18 cellular contexts compared by ENCODE assay signal in genomic region chr4:168648929-168649328, GRCh38.
DNase-seq lines count a peak whose midpoint lies in the region; ATAC-seq, FAIRE-seq and TF ChIP-seq lines count a peak whose summit lies in the region.
"Had no signal": no experiment of that assay in that cellular context is flagged by ENCODE, and none has a peak within 500 bp of the region (broad histone marks: within the 10 kb centered on the region; RNA-seq: fewer than 3 reads in every experiment).

No MANE protein-coding gene starts in this region.

- no peak overlapping the region for H2BK20ac ChIP-seq in IMR-90 (ENCODE audit: low read depth, low read length)

- no peaks in the 10 kb centered on the region for H3K9me3 Mint-ChIP-seq in brain
- no peaks in the 10 kb centered on the region for H3K9me3 Mint-ChIP-seq in glutamatergic neuron (ENCODE audit: unreplicated experiment)
- H3K9me3 Mint-ChIP-seq: activated T-cell treated with anti-CD3 and anti-CD28 coated beads, Interleukin-2, amount 50 U/mL, for 72 hours; effector memory CD8-positive, alpha-beta T cell; T-cell had no signal

- H3K4me3 ChIP-seq in A549 (no peak overlapping the region), IMR-90 (ENCODE audit: insufficient read depth, low read depth, low read length) (no peak overlapping the region), ascending aorta (no peak overlapping the region)
- H3K4me3 ChIP-seq: adrenal gland, hepatocyte, tibial artery had no signal

- H3K4me3 Mint-ChIP-seq in brain (peak overlapping the region in 1 of 5 experiments; percentile 5), glutamatergic neuron (ENCODE audit: unreplicated experiment) (no peak overlapping the region)
- H3K4me3 Mint-ChIP-seq: activated T-cell treated with anti-CD3 and anti-CD28 coated beads, Interleukin-2, amount 50 U/mL, for 72 hours; effector memory CD8-positive, alpha-beta T cell; T-cell had no signal

- H3K56ac ChIP-seq in IMR-90 (ENCODE audit: extremely low read depth, insufficient read depth, low read length) = no peak overlapping the region

- TF ChIP-seq POLR2A in A549 (IDR thresholded peaks at IDR 0.05; ENCODE audit: low read length) (no peak), IMR-90 (IDR thresholded peaks at IDR 0.05; ENCODE audit: low read depth, low read length) (no peak)

- no peaks in the 10 kb centered on the region for H3K36me3 Mint-ChIP-seq in brain
- H3K36me3 Mint-ChIP-seq in glutamatergic neuron (ENCODE audit: unreplicated experiment) = no peaks in the 10 kb centered on the region
- H3K36me3 Mint-ChIP-seq: T-cell had no signal

- no peak overlapping the region for H2AFZ ChIP-seq in IMR-90 (replicated peaks; ENCODE audit: low read length, poor library complexity)
- H2AFZ ChIP-seq: hepatocyte had no signal

- H3K27ac ChIP-seq in A549 (peak overlapping the region; percentile 1 to 56; a peak in 4 of 6 replicates), IMR-90 (ENCODE audit: insufficient read depth, low read length) (no peak overlapping the region), ascending aorta (no peak overlapping the region)
- H3K27ac ChIP-seq: adrenal gland, hepatocyte, neutrophil, tibial artery had no signal

- H4K91ac ChIP-seq in IMR-90 (ENCODE audit: insufficient read depth, low read depth, low read length) = no peak overlapping the region

- ATAC-seq in A549 (peak; percentile 84 to 85), IMR-90 (ENCODE audit: low read depth) (peak; percentile 62; the same call in 1 of the 2 replicates), GM19467 (IDR thresholded peaks at IDR 0.05; ENCODE audit: unreplicated experiment) (no peak)
- ATAC-seq: activated T-cell treated with anti-CD3 and anti-CD28 coated beads, Interleukin-2, amount 50 U/mL, for 72 hours; effector memory CD8-positive, alpha-beta T cell; T-cell had no signal

- no peak overlapping the region; the same call in 1 of the 2 replicates for H3K18ac ChIP-seq in IMR-90 (ENCODE audit: low read depth, low read length)

- H3K4me1 ChIP-seq in A549 (peaks cover 70% of the 10 kb centered on the region), IMR-90 (ENCODE audit: control insufficient read depth, insufficient read depth, low read length) (no peaks in the 10 kb centered on the region), ascending aorta (peaks cover 0 to 5% of the 10 kb centered on the region in 2 donors)
- H3K4me1 ChIP-seq: adrenal gland had no signal

- H4K20me1 ChIP-seq in IMR-90 (ENCODE audit: insufficient read depth, low read length) = no peaks in the 10 kb centered on the region

- H3K4ac ChIP-seq in IMR-90 (ENCODE audit: low read depth, low read length) = no peak overlapping the region

- H2BK120ac ChIP-seq in IMR-90 (ENCODE audit: low read depth, low read length) = no peak overlapping the region

- CTCF ChIA-PET in A549 (lab: Yijun Ruan, JAX) = interaction anchor here (1.3 to 1.9 kb wide), 2 partner anchors 54 to 63 kb away, joined by 3 to 4 read pairs; no protein-coding TSS in a partner anchor
- CTCF ChIA-PET in IMR-90 (lab: Yijun Ruan, JAX) = no interaction called here

- no TSS peak for BruUV-seq in IMR-90 (replicated peaks; lab: Mats Ljungman, UMichigan)

- H4K8ac ChIP-seq in IMR-90 (ENCODE audit: low read depth in 2 of 2, low read length in 2 of 2) = no peak overlapping the region

- H3K9ac ChIP-seq in IMR-90 (ENCODE audit: low read depth, low read length) = no peak overlapping the region

- intact Hi-C loops in IMR-90 (cut with micrococcal nuclease) (no loop called here), ascending aorta (cut with DNase I) (no loop called here)

- WGBS in A549 (ENCODE audit: missing lambda C conversion rate) = 17% methylated on average over 3 of the region's 3 CpGs
- WGBS in IMR-90 (ENCODE audit: extremely low coverage in 2 of 2, insufficient read length in 1 of 2), 2 experiments = no CpG with 5 or more reads among the region's 3 CpGs

- H2BK15ac ChIP-seq in IMR-90 (ENCODE audit: low read depth, low read length) = no peak overlapping the region

- no peak for TF ChIP-seq RAD21 in A549 (conservative IDR thresholded peaks at IDR 0.05 in 1 of 2, IDR thresholded peaks at IDR 0.05 in 1 of 2)
- TF ChIP-seq RAD21 in IMR-90 (IDR thresholded peaks at IDR 0.05; ENCODE audit: low read length) = no peak

- H3K9me3 ChIP-seq in A549 (no peaks in the 10 kb centered on the region), IMR-90 (ENCODE audit: control insufficient read depth, insufficient read depth, low read length) (no peaks in the 10 kb centered on the region), ascending aorta (no peaks in the 10 kb centered on the region)
- H3K9me3 ChIP-seq: adrenal gland, neutrophil, tibial artery had no signal

- no peak overlapping the region for H4K5ac ChIP-seq in IMR-90 (ENCODE audit: low read depth, low read length)

- no peak overlapping the region for H2AK9ac ChIP-seq in IMR-90 (replicated peaks; ENCODE audit: low read depth, low read length, poor library complexity)

- no peak overlapping the region for H3K14ac ChIP-seq in IMR-90 (replicated peaks; ENCODE audit: low read depth, low read length)

- in situ Hi-C loops in IMR-90 (cut with MboI; ENCODE audit: low sequenced_read_pairs) = no loop called here

- H3K4me1 Mint-ChIP-seq in brain (peaks cover 71% of the 10 kb centered on the region), glutamatergic neuron (ENCODE audit: low read depth, unreplicated experiment) (peaks cover 27% of the 10 kb centered on the region)
- H3K4me1 Mint-ChIP-seq: T-cell had no signal

- no peaks in the 10 kb centered on the region for H3K36me3 ChIP-seq in IMR-90 (ENCODE audit: control insufficient read depth, insufficient read depth, low read length)
- H3K36me3 ChIP-seq in ascending aorta = no peaks in the 10 kb centered on the region
- H3K36me3 ChIP-seq: adrenal gland, neutrophil, tibial artery had no signal

- H3K27me3 ChIP-seq in IMR-90 (ENCODE audit: control insufficient read depth, insufficient read depth, low read length) = no peaks in the 10 kb centered on the region
- H3K27me3 ChIP-seq in ascending aorta = no peaks in the 10 kb centered on the region
- H3K27me3 ChIP-seq: adrenal gland, hepatocyte, tibial artery had no signal

- DNase-seq in A549 (ENCODE audit: low read depth in 1 of 2, low spot score in 1 of 2) (peak in 1 of 2 experiments; percentile 62), IMR-90 (peak; percentile 82), kidney glomerular epithelial cell (lab: John Stamatoyannopoulos, UW) (peak; percentile 78), ascending aorta (ENCODE audit: low spot score in 2 of 2) (no peak), DMS79 treated with DMSO at 0.1 percent for 48 hours (lab: John Stamatoyannopoulos, UW) (no peak), glutamatergic neuron (no peak)
- DNase-seq: activated T-cell treated with anti-CD3 and anti-CD28 coated beads, Interleukin-2, amount 50 U/mL, for 72 hours; adrenal gland; effector memory CD8-positive, alpha-beta T cell; MM.1S; NCI-H2171 treated with DMSO at 0.1 percent for 48 hours; stimulated activated CD4-positive, alpha-beta T cell treated with anti-CD3 and anti-CD28 coated beads, Interleukin-12 subunit alpha, Interleukin-12 subunit beta, amount 100 ng/mL, for 4 hours; T-cell; tibial artery had no signal

- H2AK5ac ChIP-seq in IMR-90 (ENCODE audit: low read depth, low read length) = no peak overlapping the region

- H3K27ac Mint-ChIP-seq in brain (peak overlapping the region in 4 of 5 experiments; percentile 17 to 50 (median 30)), glutamatergic neuron (ENCODE audit: unreplicated experiment) (no peak overlapping the region)
- H3K27ac Mint-ChIP-seq: activated T-cell treated with anti-CD3 and anti-CD28 coated beads, Interleukin-2, amount 50 U/mL, for 72 hours; effector memory CD8-positive, alpha-beta T cell; T-cell had no signal

- TF ChIP-seq EP300 in A549 (IDR thresholded peaks at IDR 0.05) = no peak

- H3K79me1 ChIP-seq in IMR-90 (ENCODE audit: low read depth in 1 of 2, low read length in 2 of 2) = no peaks in the 10 kb centered on the region

- H2BK5ac ChIP-seq in IMR-90 (ENCODE audit: low read depth, low read length, poor library complexity, severe bottlenecking) = no peak overlapping the region

- H3K27me3 Mint-ChIP-seq in brain (no peaks in the 10 kb centered on the region), glutamatergic neuron (ENCODE audit: unreplicated experiment) (no peaks in the 10 kb centered on the region)

- POLR2A ChIA-PET in A549 (lab: Yijun Ruan, JAX) (no interaction called here), IMR-90 (lab: Charles Lee; ENCODE audit: unreplicated experiment) (no interaction called here)

- H3K9me1 ChIP-seq in IMR-90 (ENCODE audit: insufficient read depth, low read length) = peaks cover 4% of the 10 kb centered on the region; the same call in 1 of the 2 replicates

- dilution Hi-C loops in IMR-90 (cut with HindIII; ENCODE audit: low sequenced_read_pairs, unreplicated experiment) = no loop called here

- TF ChIP-seq CTCF in A549 (IDR thresholded peaks at IDR 0.05) (no peak), IMR-90 (conservative IDR thresholded peaks at IDR 0.05; ENCODE audit: low read depth, low read length) (no peak), brain (conservative IDR thresholded peaks at IDR 0.05) (no peak), ascending aorta (IDR thresholded peaks at IDR 0.05) (no peak), glutamatergic neuron (IDR thresholded peaks at IDR 0.05; ENCODE audit: partially characterized antibody, unreplicated experiment) (no peak)

- no peak for FAIRE-seq in A549 (lab: Jason Lieb, UNC)

- H3K4me2 ChIP-seq in A549 (peak overlapping the region; percentile 48), IMR-90 (ENCODE audit: low read depth, low read length) (no peak overlapping the region)

- H3K23ac ChIP-seq in IMR-90 (ENCODE audit: low read depth, low read length) = no peak overlapping the region

TF ChIP-seq in A549, 52 proteins besides CTCF, POLR2A, EP300 and RAD21:
- no peak for TF ChIP-seq EHMT2 (IDR thresholded peaks at IDR 0.05; ENCODE audit: low read depth)
- no peak for TF ChIP-seq FOSL2 (IDR thresholded peaks at IDR 0.05)
- peak; percentile 15; the same call in 1 of the 2 replicates for TF ChIP-seq FOSL2 (CRISPR knock-in tag; IDR thresholded peaks at IDR 0.05)
- TF ChIP-seq RARB (CRISPR knock-in tag; IDR thresholded peaks at IDR 0.05) = no peak
TF ChIP-seq in A549: peak in this region for 1.

TF ChIP-seq in IMR-90, 13 proteins besides CTCF, POLR2A, EP300 and RAD21:
- TF ChIP-seq BHLHE40 (IDR thresholded peaks at IDR 0.05; ENCODE audit: low read depth, low read length) = peak; percentile 56; the same call in 1 of the 2 replicates
- 0 out of 2 replicates have a peak, but pooled peaks have one; percentile 16 for TF ChIP-seq FOS (IDR thresholded peaks at IDR 0.05; ENCODE audit: low read depth, low read length)
- TF ChIP-seq MAZ (IDR thresholded peaks at IDR 0.05; ENCODE audit: borderline replicate concordance, low read depth, low read length) = no peak
TF ChIP-seq in IMR-90: peak in this region for 2.

Comparison
In these comparisons a context has a peak if more than half of its experiments do, and no peak if none do; other contexts are left out.
1. DNase-seq: peak in IMR-90 (single experiment) and kidney glomerular epithelial cell (single experiment); none in ascending aorta (0 of 2), DMS79 treated with DMSO at 0.1 percent for 48 hours (single experiment) and glutamatergic neuron (single experiment).
2. H3K27ac ChIP-seq: peak in A549 (2 of 2); none in IMR-90 (single experiment) and ascending aorta (0 of 2).